Comparison of ENCODE assay signal across 8 cellular contexts in genomic region chr7:151231964-151232271, GRCh38. TPM values are rescaled to one million over a fixed set of nuclear protein-coding genes. Genes with fewer than 3 reads are reported as not detected.
DNase-seq lines count a peak whose midpoint lies in the region; ATAC-seq, FAIRE-seq and TF ChIP-seq lines count a peak whose summit lies in the region.

No MANE protein-coding gene starts in this region.

- no peaks in the 10 kb centered on the region for H3F3A ChIP-seq in PC-3 (ENCODE audit: low read length, unreplicated experiment)

- intact Hi-C loops in PC-3 (cut with micrococcal nuclease) = no loop called here
- intact Hi-C loops in pancreas (cut with DNase I) = no loop called here

- H3K4me1 ChIP-seq in DND-41 (ENCODE audit: insufficient read depth, low read length) = peaks cover 43% of the 10 kb centered on the region
- peaks cover 34% of the 10 kb centered on the region for H3K4me1 ChIP-seq in PC-3 (ENCODE audit: insufficient read depth, low read length)
- H3K4me1 ChIP-seq in pancreas = peaks cover 5 to 19% (median 7%) of the 10 kb centered on the region in 3 donors

- H3K36me3 ChIP-seq in DND-41 (ENCODE audit: insufficient read depth, low read length) = peaks cover 33% of the 10 kb centered on the region
- peaks cover 14% of the 10 kb centered on the region for H3K36me3 ChIP-seq in PC-3 (ENCODE audit: low read depth, low read length)
- peaks cover 0 to 9% (median 0%) of the 10 kb centered on the region in 3 donors for H3K36me3 ChIP-seq in pancreas

- no peaks in the 10 kb centered on the region for H3K9me2 ChIP-seq in PC-3 (replicated peaks; ENCODE audit: low read length)

- H3K9me3 ChIP-seq in DND-41 (ENCODE audit: insufficient read depth, low read length, severe bottlenecking) = no peaks in the 10 kb centered on the region
- H3K9me3 ChIP-seq in PC-3 (ENCODE audit: low read length) = no peaks in the 10 kb centered on the region
- no peaks in the 10 kb centered on the region for H3K9me3 ChIP-seq in pancreas

- CTCF ChIA-PET in PC-3 (lab: Charles Lee) = no interaction called here

- H4K20me1 ChIP-seq in DND-41 (ENCODE audit: insufficient read depth, low read length) (peaks cover 33% of the 10 kb centered on the region), PC-3 (ENCODE audit: low read length) (no peaks in the 10 kb centered on the region)

- H3K27me3 ChIP-seq in DND-41 (ENCODE audit: insufficient read depth, low read length, poor library complexity) (no peaks in the 10 kb centered on the region), PC-3 (ENCODE audit: low read length) (no peaks in the 10 kb centered on the region), pancreas (no peaks in the 10 kb centered on the region)

- no TSS peak for BruUV-seq in PC-3 (replicated peaks; lab: Mats Ljungman, UMichigan)

- H2AFZ ChIP-seq in DND-41 (ENCODE audit: low read depth, low read length) (peak overlapping the region; percentile 89), PC-3 (ENCODE audit: low read length) (peak overlapping the region; percentile 94)

- POLR2A ChIA-PET in PC-3 (lab: Charles Lee; ENCODE audit: unreplicated experiment) = no interaction called here

- WGBS in pancreas, 2 donors = 6% methylated on average over 10 of the region's 10 CpGs

- peaks cover 47% of the 10 kb centered on the region for H3K79me2 ChIP-seq in DND-41 (ENCODE audit: insufficient read depth, low read length)
- H3K79me2 ChIP-seq in PC-3 (ENCODE audit: low read length) = peaks cover 46% of the 10 kb centered on the region

- H3K4me3 ChIP-seq in DND-41 (ENCODE audit: low read depth in 1 of 2, low read length in 2 of 2) = peak overlapping the region; percentile 90 to 92; a peak in 3 of 4 replicates
- H3K4me3 ChIP-seq in PC-3 (ENCODE audit: low read length) = peak overlapping the region; percentile 89
- H3K4me3 ChIP-seq in epithelial cell of esophagus (ENCODE audit: low read length) = peak overlapping the region; percentile 94
- peak overlapping the region; percentile 75 to 99 (median 98) for H3K4me3 ChIP-seq in pancreas

- peak overlapping the region; percentile 76 for H3K4me2 ChIP-seq in DND-41 (ENCODE audit: insufficient read depth, low read length)
- peak overlapping the region; percentile 91 for H3K4me2 ChIP-seq in PC-3 (ENCODE audit: low read length)

- H3K27ac ChIP-seq in DND-41 (ENCODE audit: low read length) (peak overlapping the region; percentile 77), PC-3 (ENCODE audit: low read length) (no peak overlapping the region), pancreas (peak overlapping the region in 3 of 4 donors; percentile 30 to 83 (median 69))

- TF ChIP-seq CTCF in DND-41 (IDR thresholded peaks at IDR 0.05; ENCODE audit: borderline replicate concordance, extremely low read depth, low read length, poor library complexity, severe bottlenecking) (no peak), PC-3 (conservative IDR thresholded peaks at IDR 0.05; ENCODE audit: low read depth, low read length) (no peak), epithelial cell of esophagus (IDR thresholded peaks at IDR 0.05; ENCODE audit: insufficient read depth, low read depth, low read length, missing control alignments) (no peak), pancreas (IDR thresholded peaks at IDR 0.05) (no peak), omental fat pad (IDR thresholded peaks at IDR 0.05) (no peak)

- DNase-seq in DND-41 (no peak), PC-3 (peak; percentile 17), epithelial cell of esophagus (ENCODE audit: low read depth) (no peak), pancreas (no peak), omental fat pad (ENCODE audit: low spot score) (no peak), epidermal melanocyte (ENCODE audit: insufficient read length, low spot score) (no peak), retina (no peak), NCI-H1694 (lab: John Stamatoyannopoulos, UW) (no peak)

- H3K9ac ChIP-seq in DND-41 (ENCODE audit: low read depth, low read length) = peak overlapping the region; percentile 75
- H3K9ac ChIP-seq in PC-3 (ENCODE audit: low read length) = peak overlapping the region; percentile 97

- ATAC-seq in DND-41 (ENCODE audit: insufficient read depth, low read depth) (no peak), PC-3 (peak; percentile 1), pancreas (peak in 2 of 4 donors; percentile 1), omental fat pad (ENCODE audit: low FRiP score) (no peak)

- FAIRE-seq in pancreas (lab: Jason Lieb, UNC) = no peak

RNA-seq across cellular contexts. Expression of gene CHPF2, which starts 0.4 kb away (rescaled TPM):
- 30.1 and 36.5 TPM in 2 replicates for total RNA-seq in PC-3 (2014; rRNA removed)
- total RNA-seq in pancreas = 10 to 100 TPM; 12.8 to 27.9 (median 18.9) TPM
- polyA plus RNA-seq in pancreas = 10 to 100 TPM; 35.3 to 38.6 TPM
- 10 to 100 TPM; 22.3 to 44.9 (median 34.0) TPM for total RNA-seq in omental fat pad

RNA-seq across cellular contexts. Expression of gene ABCF2, which starts 4.9 kb away (rescaled TPM):
- 55.5 and 75.0 TPM in 2 replicates for total RNA-seq in PC-3 (2014; rRNA removed)
- total RNA-seq in pancreas = 10 to 100 TPM in 4 of 6 donors, 1 to 10 TPM in 2; 7.1 to 13.6 (median 11.9) TPM
- polyA plus RNA-seq in pancreas = 10 to 100 TPM in 1 of 2 donors, 1 to 10 TPM in 1; 9.7 to 10.9 TPM
- 10 to 100 TPM; 28.5 to 93.4 (median 44.7) TPM for total RNA-seq in omental fat pad

RNA-seq across cellular contexts. Expression of gene SMARCD3, which starts 16.6 kb away (rescaled TPM):
- total RNA-seq in PC-3 (2014; rRNA removed) (8.6 and 9.1 TPM in 2 replicates), pancreas (10 to 100 TPM; 13.0 to 30.8 (median 15.3) TPM), omental fat pad (10 to 100 TPM; 19.7 to 57.5 (median 31.2) TPM)
- 10 to 100 TPM; 46.6 to 69.9 TPM for polyA plus RNA-seq in pancreas

RNA-seq across cellular contexts. Expression of gene H2BK1, which starts 21.6 kb away (rescaled TPM):
- not detected in 2 replicates for total RNA-seq in PC-3 (2014; rRNA removed)
- not detected for total RNA-seq in pancreas
- polyA plus RNA-seq in pancreas = not detected
- total RNA-seq in omental fat pad = not detected

RNA-seq across cellular contexts. Expression of gene ASB10, which starts 44.9 kb away (rescaled TPM):
- total RNA-seq in PC-3 (2014; rRNA removed) = not detected in 2 replicates
- total RNA-seq in pancreas = not detected
- not detected for polyA plus RNA-seq in pancreas
- not detected for total RNA-seq in omental fat pad
